21 cellular contexts compared by ENCODE assay signal in the genomic region with DNA sequence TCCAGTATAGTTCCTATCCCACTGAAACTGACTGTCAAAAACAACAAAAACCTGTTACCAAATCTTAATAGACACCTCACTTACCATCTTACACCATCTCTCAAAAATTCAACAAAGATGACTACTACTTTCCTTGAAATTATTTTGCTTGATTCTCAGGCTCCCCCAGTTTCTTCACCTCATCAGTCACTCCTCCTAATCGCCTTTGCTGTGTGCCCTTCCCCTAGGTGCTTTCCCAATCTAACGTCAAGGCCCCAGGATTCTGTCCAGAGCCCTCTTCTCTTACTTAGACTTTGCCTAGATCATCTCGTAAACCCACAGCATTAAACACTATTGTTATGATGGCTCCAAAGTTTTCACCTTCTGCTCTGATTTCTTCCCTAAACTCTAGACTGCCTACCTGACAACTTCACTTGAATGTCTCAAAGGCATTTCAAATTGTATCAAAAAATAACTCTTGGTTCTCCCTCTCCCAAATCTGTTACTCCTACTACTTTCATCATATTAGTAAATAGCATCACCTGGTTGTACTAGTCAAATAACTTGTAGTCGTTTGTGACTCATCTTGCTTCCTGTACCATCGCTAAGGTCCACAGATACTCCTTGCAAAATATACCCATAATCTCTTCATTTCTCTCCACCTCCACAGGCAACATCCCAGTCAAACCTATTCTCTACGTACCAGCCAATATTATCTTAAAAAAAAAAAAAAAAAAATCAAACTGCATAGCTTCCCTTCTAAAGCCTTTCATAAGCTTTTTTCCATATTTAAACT. TPM values are rescaled to one million over a fixed set of nuclear protein-coding genes. Genes with fewer than 3 reads are reported as not detected.
DNase-seq lines count a peak whose midpoint lies in the region; ATAC-seq, FAIRE-seq and TF ChIP-seq lines count a peak whose summit lies in the region.
"Had no signal": no experiment of that assay in that cellular context is flagged by ENCODE, and none has a peak within 500 bp of the region (broad histone marks: within the 10 kb centered on the region; RNA-seq: fewer than 3 reads in every experiment).

No MANE protein-coding gene starts in this region.

- no TSS peak for BruUV-seq in Calu3 (replicated peaks; lab: Mats Ljungman, UMichigan)

- H3K36me3 Mint-ChIP-seq in osteocyte (ENCODE audit: unreplicated experiment) (peaks cover 19% of the 10 kb centered on the region), Calu3 (ENCODE audit: insufficient read depth, unreplicated experiment) (no peaks in the 10 kb centered on the region)

- H3K27me3 Mint-ChIP-seq in osteocyte (ENCODE audit: unreplicated experiment) = no peaks in the 10 kb centered on the region
- H3K27me3 Mint-ChIP-seq in Calu3 (ENCODE audit: unreplicated experiment) = no peaks in the 10 kb centered on the region

- no peak for FAIRE-seq in bronchial epithelial cell (lab: Jason Lieb, UNC)

- TF ChIP-seq CTCF in bronchial epithelial cell (IDR thresholded peaks at IDR 0.05; ENCODE audit: insufficient read depth, low read length, severe bottlenecking) (no peak), osteocyte (IDR thresholded peaks at IDR 0.05) (no peak), Calu3 (IDR thresholded peaks at IDR 0.05; ENCODE audit: unreplicated experiment) (no peak)

- peaks cover 11% of the 10 kb centered on the region; the same call in 1 of the 2 replicates for H4K20me1 ChIP-seq in Karpas-422 (ENCODE audit: insufficient read depth, low read depth, low read length)

- peaks cover 15% of the 10 kb centered on the region for H3K9me3 Mint-ChIP-seq in osteocyte (ENCODE audit: unreplicated experiment)
- H3K9me3 Mint-ChIP-seq in Calu3 (ENCODE audit: low read depth, unreplicated experiment) = peaks cover 11% of the 10 kb centered on the region

- H3K4me1 Mint-ChIP-seq in osteocyte (ENCODE audit: unreplicated experiment) (peaks cover 6% of the 10 kb centered on the region), Calu3 (ENCODE audit: low read depth, unreplicated experiment) (peaks cover 18% of the 10 kb centered on the region)

- H3K4me3 ChIP-seq in Karpas-422 (ENCODE audit: low read length) (peak overlapping the region; percentile 5; the same call in 1 of the 2 replicates), bronchial epithelial cell (ENCODE audit: low read depth, low read length) (no peak overlapping the region)
- H3K4me3 ChIP-seq: adrenal gland, gastroesophageal sphincter, lung, upper lobe of right lung had no signal

- no peaks in the 10 kb centered on the region for H3K9me2 ChIP-seq in Karpas-422 (replicated peaks; ENCODE audit: insufficient read depth, low read length)
- H3K9me2 ChIP-seq: SK-N-SH had no signal

- H2AFZ ChIP-seq in Karpas-422 (ENCODE audit: low read length) = no peak overlapping the region

- H3K36me3 ChIP-seq in Karpas-422 (ENCODE audit: insufficient read depth, low read length) = peaks cover 18% of the 10 kb centered on the region
- H3K36me3 ChIP-seq in bronchial epithelial cell (ENCODE audit: control insufficient read depth, insufficient read depth, low read length) = no peaks in the 10 kb centered on the region
- H3K36me3 ChIP-seq: adrenal gland, gastroesophageal sphincter, upper lobe of right lung had no signal

- H3K9ac ChIP-seq in Karpas-422 (ENCODE audit: low read length) = peak overlapping the region; percentile 51
- H3K9ac ChIP-seq: SK-N-SH had no signal

- peaks cover 74% of the 10 kb centered on the region for H3K4me1 ChIP-seq in Karpas-422 (ENCODE audit: low read length)
- H3K4me1 ChIP-seq: upper lobe of right lung had no signal

- intact Hi-C loops in Calu3 (cut with micrococcal nuclease; ENCODE audit: unreplicated experiment) = no loop called here

- H3K27me3 ChIP-seq in Karpas-422 (ENCODE audit: low read length) (no peaks in the 10 kb centered on the region), bronchial epithelial cell (ENCODE audit: control insufficient read depth, insufficient read depth, low read length) (no peaks in the 10 kb centered on the region)
- H3K27me3 ChIP-seq: adrenal gland, gastroesophageal sphincter, upper lobe of right lung had no signal

- peak overlapping the region; percentile 42 for H3K4me2 ChIP-seq in Karpas-422 (ENCODE audit: low read depth, low read length, poor library complexity, severe bottlenecking)
- H3K4me2 ChIP-seq: SK-N-SH had no signal

- H3K27ac ChIP-seq in Karpas-422 (ENCODE audit: low read length) = peak overlapping the region; percentile 80
- H3K27ac ChIP-seq: adrenal gland, gastroesophageal sphincter, upper lobe of right lung had no signal

- peaks cover 93% of the 10 kb centered on the region for H3K79me2 ChIP-seq in Karpas-422 (ENCODE audit: low read length)

- no peak overlapping the region for H3K27ac Mint-ChIP-seq in osteocyte (ENCODE audit: unreplicated experiment)
- no peak overlapping the region for H3K27ac Mint-ChIP-seq in Calu3 (ENCODE audit: unreplicated experiment)
- H3K27ac Mint-ChIP-seq: HFFc6 had no signal

- no peak for ATAC-seq in HG03565 (IDR thresholded peaks at IDR 0.05; ENCODE audit: unreplicated experiment)
- ATAC-seq: gastroesophageal sphincter, upper lobe of right lung had no signal

- no peak overlapping the region for H3K4me3 Mint-ChIP-seq in osteocyte (ENCODE audit: unreplicated experiment)
- no peak overlapping the region for H3K4me3 Mint-ChIP-seq in Calu3 (ENCODE audit: low read depth, unreplicated experiment)
- H3K4me3 Mint-ChIP-seq: HFFc6, immature natural killer cell had no signal

- no peaks in the 10 kb centered on the region for H3K9me3 ChIP-seq in Karpas-422 (ENCODE audit: low read length)
- H3K9me3 ChIP-seq: adrenal gland, gastroesophageal sphincter, upper lobe of right lung had no signal

- CTCF ChIA-PET in Calu3 (lab: Charles Lee) = interaction anchor here (0.5 to 0.7 kb wide), 2 partner anchors 28 to 454 kb away, joined by 3 read pairs; no protein-coding TSS in a partner anchor

- DNase-seq in stimulated activated CD4-positive, alpha-beta T cell treated with anti-CD3 and anti-CD28 coated beads, Interleukin-1b, Interleukin-23, amount 100 ng/mL, for 48 hours = peak; percentile 25
- no peak for DNase-seq in stimulated activated CD4-positive, alpha-beta T cell treated with anti-CD3 and anti-CD28 coated beads, Interleukin-4, amount 100 ng/mL, for 24 hours
- DNase-seq in Karpas-422 (no peak), bronchial epithelial cell (ENCODE audit: low read depth) (peak; percentile 33), osteocyte (ENCODE audit: extremely low spot score, unreplicated experiment) (no peak), Calu3 (no peak)
- DNase-seq: adrenal gland; AML-193; DMS 273 treated with DMSO at 0.1 percent for 48 hours; HFFc6; immature natural killer cell; Kasumi-1; NCI-H1436 treated with DMSO at 0.1 percent for 48 hours; NCI-H446 treated with DMSO at 0.1 percent for 48 hours; SK-N-SH; stimulated activated CD4-positive, alpha-beta T cell treated with anti-CD3 and anti-CD28 coated beads, Interleukin-2, amount 100 ng/mL, for 24 hours; stimulated activated CD8-positive, alpha-beta memory T cell treated with anti-CD3 and anti-CD28 coated beads, Interleukin-4, amount 100 ng/mL, for 48 hours; upper lobe of right lung had no signal

RNA-seq across cellular contexts. Expression of a gene that starts 18.0 kb away (rescaled TPM):
- 25.3 and 37.8 TPM in 2 replicates for total RNA-seq in Karpas-422 (2014; rRNA removed; shearing (Covaris generic); ENCODE audit: low replicate concordance)
- total RNA-seq in bronchial epithelial cell (5.3 and 7.6 TPM in 2 replicates), osteocyte (14.0 and 14.5 TPM in 2 replicates), Calu3 (2022) (11.6 and 11.7 TPM in 2 replicates)

Comparison
In these comparisons a context has a peak if more than half of its experiments do, and no peak if none do; other contexts are left out.
1. DNase-seq: peak in stimulated activated CD4-positive, alpha-beta T cell treated with anti-CD3 and anti-CD28 coated beads, Interleukin-1b, Interleukin-23, amount 100 ng/mL, for 48 hours (single experiment) and bronchial epithelial cell (single experiment); none in stimulated activated CD4-positive, alpha-beta T cell treated with anti-CD3 and anti-CD28 coated beads, Interleukin-4, amount 100 ng/mL, for 24 hours (single experiment), Karpas-422 (single experiment), osteocyte (single experiment) and Calu3 (single experiment).